In genomic region chr1:8880068-8880676, GRCh38 we compare ENCODE assay signal across 8 cellular contexts. TPM values are rescaled to one million over a fixed set of nuclear protein-coding genes. Genes with fewer than 3 reads are reported as not detected.
DNase-seq lines count a peak whose midpoint lies in the region; ATAC-seq, FAIRE-seq and TF ChIP-seq lines count a peak whose summit lies in the region.

No MANE protein-coding gene starts in this region.

- H3K27ac ChIP-seq in CD8-positive, alpha-beta memory T cell (ENCODE audit: low read depth, low read length) = peak overlapping the region; percentile 89

- no peak for TF ChIP-seq CTCF in mesothelial cell of epicardium (IDR thresholded peaks at IDR 0.05; ENCODE audit: unreplicated experiment)

- H3K4me1 Mint-ChIP-seq in CD8-positive, alpha-beta memory T cell = peaks cover 28 to 41% (median 28%) of the 10 kb centered on the region in 3 donors
- H3K4me1 Mint-ChIP-seq in T-helper 17 cell (peaks cover 27% of the 10 kb centered on the region), mesothelial cell of epicardium (peaks cover 35% of the 10 kb centered on the region)
- H3K4me1 Mint-ChIP-seq in effector memory CD8-positive, alpha-beta T cell (ENCODE audit: low read depth in 2 of 2) = peaks cover 21 to 25% of the 10 kb centered on the region in 2 donors

- no peak for FAIRE-seq in urothelium cell line (lab: Jason Lieb, UNC)

- no peak for DNase-seq in CD8-positive, alpha-beta memory T cell
- DNase-seq in HS-5 (ENCODE audit: low read depth) (peak; percentile 90), T-helper 17 cell (no peak), mesothelial cell of epicardium (ENCODE audit: low spot score in 2 of 2, unreplicated experiment in 2 of 2) (no peak), urothelium cell line (ENCODE audit: low spot score) (peak; percentile 67)
- no peak for DNase-seq in effector memory CD8-positive, alpha-beta T cell

- H3K9me3 Mint-ChIP-seq in CD8-positive, alpha-beta memory T cell = peaks cover 0 to 2% (median 0%) of the 10 kb centered on the region in 5 donors
- no peaks in the 10 kb centered on the region for H3K9me3 Mint-ChIP-seq in effector memory CD8-positive, alpha-beta T cell
- no peaks in the 10 kb centered on the region for H3K9me3 Mint-ChIP-seq in mesothelial cell of epicardium

- peak overlapping the region; percentile 86 to 99 (median 97) for H3K27ac Mint-ChIP-seq in CD8-positive, alpha-beta memory T cell
- peak overlapping the region; percentile 95 for H3K27ac Mint-ChIP-seq in T-helper 17 cell
- H3K27ac Mint-ChIP-seq in effector memory CD8-positive, alpha-beta T cell = peak overlapping the region; percentile 85 to 92
- peak overlapping the region; percentile 96 for H3K27ac Mint-ChIP-seq in mesothelial cell of epicardium

- no peak for ATAC-seq in T-helper 17 cell
- no peak for ATAC-seq in effector memory CD8-positive, alpha-beta T cell (replicated peaks)
- ATAC-seq in GM19455 (IDR thresholded peaks at IDR 0.05; ENCODE audit: unreplicated experiment) = no peak
- no peak for ATAC-seq in HG03565 (IDR thresholded peaks at IDR 0.05; ENCODE audit: unreplicated experiment)

- peaks cover 8% of the 10 kb centered on the region for H3K36me3 ChIP-seq in CD8-positive, alpha-beta memory T cell (ENCODE audit: insufficient read depth, low read length)

- peaks cover 30% of the 10 kb centered on the region for H3K4me1 ChIP-seq in CD8-positive, alpha-beta memory T cell (ENCODE audit: insufficient read depth, low read length)

- no peak overlapping the region for H3K4me3 ChIP-seq in CD8-positive, alpha-beta memory T cell (ENCODE audit: low read length)

- no peaks in the 10 kb centered on the region for H3K9me3 ChIP-seq in CD8-positive, alpha-beta memory T cell (ENCODE audit: low read length)
- no peaks in the 10 kb centered on the region for H3K9me3 ChIP-seq in T-helper 17 cell (ENCODE audit: control insufficient read depth, low read length, poor library complexity, severe bottlenecking)

- H3K36me3 Mint-ChIP-seq in CD8-positive, alpha-beta memory T cell = peaks cover 0 to 25% (median 2%) of the 10 kb centered on the region in 3 donors
- H3K36me3 Mint-ChIP-seq in T-helper 17 cell (ENCODE audit: low read depth) (peaks cover 4% of the 10 kb centered on the region), mesothelial cell of epicardium (peaks cover 3% of the 10 kb centered on the region)
- peaks cover 45% of the 10 kb centered on the region for H3K36me3 Mint-ChIP-seq in effector memory CD8-positive, alpha-beta T cell (ENCODE audit: insufficient read depth)

- CTCF ChIA-PET in CD8-positive, alpha-beta memory T cell (lab: Charles Lee) = interaction anchor here (1.4 to 6.7 kb wide), 4 partner anchors 13 to 107 kb away, joined by 5 to 80 read pairs (median 10); no protein-coding TSS in a partner anchor

- H3K27me3 Mint-ChIP-seq in CD8-positive, alpha-beta memory T cell = peaks cover 0 to 2% of the 10 kb centered on the region in 2 donors
- H3K27me3 Mint-ChIP-seq in T-helper 17 cell (no peaks in the 10 kb centered on the region), mesothelial cell of epicardium (ENCODE audit: low read depth) (no peaks in the 10 kb centered on the region)
- no peaks in the 10 kb centered on the region for H3K27me3 Mint-ChIP-seq in effector memory CD8-positive, alpha-beta T cell

- H3K27me3 ChIP-seq in CD8-positive, alpha-beta memory T cell (ENCODE audit: insufficient read depth, low read length, poor library complexity, severe bottlenecking) = no peaks in the 10 kb centered on the region

- POLR2A ChIA-PET in CD8-positive, alpha-beta memory T cell (lab: Charles Lee) = no interaction called here

- peak overlapping the region; percentile 70 to 93 (median 87) for H3K4me3 Mint-ChIP-seq in CD8-positive, alpha-beta memory T cell
- H3K4me3 Mint-ChIP-seq in T-helper 17 cell = peak overlapping the region; percentile 95
- peak overlapping the region; percentile 85 to 90 for H3K4me3 Mint-ChIP-seq in effector memory CD8-positive, alpha-beta T cell
- H3K4me3 Mint-ChIP-seq in mesothelial cell of epicardium = peak overlapping the region; percentile 69

RNA-seq across cellular contexts. Expression of gene ENO1, which starts 1.7 kb away (rescaled TPM):
- total RNA-seq in CD8-positive, alpha-beta memory T cell = 1,000 to 10,000 TPM; 3,105 to 3,136 TPM
- 1,061 TPM for polyA plus RNA-seq in CD8-positive, alpha-beta memory T cell
- total RNA-seq in T-helper 17 cell (100 to 1,000 TPM; 322 to 380 TPM), mesothelial cell of epicardium (1,024 to 1,067 TPM (median 1,030 TPM) in 3 replicates)

Comparison
In these comparisons a context has a peak if more than half of its experiments do, and no peak if none do; other contexts are left out.
1. DNase-seq: peak in HS-5 (single experiment) and urothelium cell line (single experiment); none in CD8-positive, alpha-beta memory T cell (0 of 5), T-helper 17 cell (0 of 3), effector memory CD8-positive, alpha-beta T cell (0 of 3) and mesothelial cell of epicardium (0 of 2).
2. Peak in every context shown above with its lines, with median percentiles within 50 percentile points of each other: H3K27ac Mint-ChIP-seq and H3K4me3 Mint-ChIP-seq.